8 cellular contexts compared by ENCODE assay signal in genomic region chr16:10521681-10522274, GRCh38. TPM values are rescaled to one million over a fixed set of nuclear protein-coding genes. Genes with fewer than 3 reads are reported as not detected.
DNase-seq lines count a peak whose midpoint lies in the region; ATAC-seq and TF ChIP-seq lines count a peak whose summit lies in the region.

No MANE protein-coding gene starts in this region.

- H3K27ac ChIP-seq in ACC112 (ENCODE audit: low read depth, low read length) (no peak overlapping the region), testis (no peak overlapping the region)

- TF ChIP-seq CTCF in GM12875 (IDR thresholded peaks at IDR 0.05; ENCODE audit: borderline replicate concordance, insufficient read depth, low read depth, low read length) (peak; percentile 77), activated B cell treated with CpG ODN at 0.5 μM for 24 hours (IDR thresholded peaks at IDR 0.05) (no peak), testis (IDR thresholded peaks at IDR 0.05) (peak; percentile 82 to 94 (median 87))

- CTCF ChIA-PET in activated B cell treated with CpG ODN at 0.5 μM for 24 hours (lab: Charles Lee) = interaction anchor here (0.6 to 4.7 kb wide), 10 partner anchors 11 to 418 kb away, joined by 3 to 40 read pairs (median 4); partner anchors contain the start of gene CIITA

- no peak overlapping the region for H3K4me3 Mint-ChIP-seq in activated B cell treated with CpG ODN at 0.5 μM for 24 hours

- H3K4me3 ChIP-seq in ACC112 (ENCODE audit: low read depth, low read length) = no peak overlapping the region
- no peak overlapping the region for H3K4me3 ChIP-seq in GM12875 (ENCODE audit: low read depth, low read length)
- no peak overlapping the region for H3K4me3 ChIP-seq in testis

- ATAC-seq in activated B cell treated with CpG ODN at 0.5 μM for 24 hours (ENCODE audit: low read depth) (peak; percentile 88), HG03520 (IDR thresholded peaks at IDR 0.05; ENCODE audit: unreplicated experiment) (no peak)

- H3K4me1 ChIP-seq in ACC112 (ENCODE audit: control insufficient read depth, insufficient read depth, low read length, unreplicated experiment) (peaks cover 6% of the 10 kb centered on the region), testis (no peaks in the 10 kb centered on the region)

- 42 to 46% methylated on average over 9 of the region's 9 CpGs for WGBS in testis, 2 donors

- H3K9me3 Mint-ChIP-seq in activated B cell treated with CpG ODN at 0.5 μM for 24 hours = no peaks in the 10 kb centered on the region

- intact Hi-C loops in activated B cell treated with CpG ODN at 0.5 μM for 24 hours (cut with micrococcal nuclease) (loop anchor here (1.0 to 10.0 kb wide), 3 partner anchors 73 to 397 kb away; no protein-coding TSS in a partner anchor), testis (cut with DNase I; ENCODE audit: low total_unique reads) (no loop called here)

- peaks cover 4% of the 10 kb centered on the region for H3K4me1 Mint-ChIP-seq in activated B cell treated with CpG ODN at 0.5 μM for 24 hours

- no peaks in the 10 kb centered on the region for H3K36me3 Mint-ChIP-seq in activated B cell treated with CpG ODN at 0.5 μM for 24 hours (ENCODE audit: low read depth)

- no peaks in the 10 kb centered on the region for H3K79me2 ChIP-seq in ACC112 (ENCODE audit: control insufficient read depth, insufficient read depth, low read length, unreplicated experiment)

- POLR2A ChIA-PET in activated B cell treated with CpG ODN at 0.5 μM for 24 hours (lab: Charles Lee) = interaction anchor here (0.6 to 0.7 kb wide), 2 partner anchors 216 to 355 kb away, joined by 3 to 5 read pairs; partner anchors contain the start of gene CIITA

- no peak overlapping the region for H3K27ac Mint-ChIP-seq in activated B cell treated with CpG ODN at 0.5 μM for 24 hours

- no peaks in the 10 kb centered on the region for H3K27me3 ChIP-seq in ACC112 (ENCODE audit: insufficient read depth, low read length)
- H3K27me3 ChIP-seq in testis = no peaks in the 10 kb centered on the region

- no peaks in the 10 kb centered on the region for H3K27me3 Mint-ChIP-seq in activated B cell treated with CpG ODN at 0.5 μM for 24 hours

- peak; percentile 14 for DNase-seq in NCI-H2171 (lab: John Stamatoyannopoulos, UW)
- no peak for DNase-seq in activated B cell treated with CpG ODN at 0.5 μM for 24 hours
- DNase-seq in ecto neural progenitor cell (ENCODE audit: low spot score) = peak; percentile 67
- peak; percentile 73 to 86 for DNase-seq in lung microvascular endothelial cell (ENCODE audit: low read depth in 2 of 2)
- peak; percentile 78 for DNase-seq in testis

- H2AFZ ChIP-seq in ACC112 (ENCODE audit: low read length, unreplicated experiment) = peak overlapping the region; percentile 38

- H3K36me3 ChIP-seq in ACC112 (ENCODE audit: insufficient read depth, low read length) (no peaks in the 10 kb centered on the region), testis (ENCODE audit: low read depth, missing control alignments) (no peaks in the 10 kb centered on the region)

- no peaks in the 10 kb centered on the region for H3K9me3 ChIP-seq in testis

- TF ChIP-seq POLR2A in testis (IDR thresholded peaks at IDR 0.05) = no peak

RNA-seq across cellular contexts. Expression of gene EMP2, which starts 58.6 kb away (rescaled TPM):
- total RNA-seq in activated B cell treated with CpG ODN at 0.5 μM for 24 hours (0.20 TPM in 1 of 2 replicates, not detected in the other), lung microvascular endothelial cell (11.3 and 32.7 TPM in 2 replicates), testis (10 to 100 TPM in 1 of 2 donors, 1 to 10 TPM in 1; 9.3 to 13.1 TPM)
- 18.4 TPM for polyA plus RNA-seq in testis (ENCODE audit: insufficient read depth, low read depth, low replicate concordance)
